In genomic region chr4:128653514-128654420, GRCh38 we compare ENCODE assay signal across 11 cellular contexts.
DNase-seq lines count a peak whose midpoint lies in the region; ATAC-seq and TF ChIP-seq lines count a peak whose summit lies in the region.
"Had no signal": no experiment of that assay in that cellular context is flagged by ENCODE, and none has a peak within 500 bp of the region (broad histone marks: within the 10 kb centered on the region; RNA-seq: fewer than 3 reads in every experiment).

No MANE protein-coding gene starts in this region.

- H3K36me3 ChIP-seq in gastroesophageal sphincter: no peaks in the 10 kb centered on the region

- TF ChIP-seq POLR2A in gastroesophageal sphincter (IDR thresholded peaks at IDR 0.05): no peak

- no peaks in the 10 kb centered on the region for H3K27me3 ChIP-seq in gastroesophageal sphincter

- peak overlapping the region; percentile 45 to 77 (median 60) for H3K27ac ChIP-seq in gastroesophageal sphincter
- H3K27ac ChIP-seq: HL-60 had no signal

- ATAC-seq in gastroesophageal sphincter: peak; percentile 86

- WGBS in gastroesophageal sphincter (ENCODE audit: low coverage in 1 of 2), 2 donors: 20 to 33% methylated on average over 4 to 8 of the region's 9 CpGs

- H3K4me1 ChIP-seq in gastroesophageal sphincter: peaks cover 0 to 39% (median 6%) of the 10 kb centered on the region in 3 donors

- TF ChIP-seq CTCF in gastroesophageal sphincter (IDR thresholded peaks at IDR 0.05): no peak

- TF ChIP-seq EP300 in gastroesophageal sphincter (IDR thresholded peaks at IDR 0.05): no peak

- peaks cover 0 to 11% (median 0%) of the 10 kb centered on the region in 3 donors for H3K9me3 ChIP-seq in gastroesophageal sphincter

- peak overlapping the region; percentile 21 to 33 for H3K4me3 ChIP-seq in gastroesophageal sphincter

- peak; percentile 84 for DNase-seq in Ammon's horn (ENCODE audit: low spot score)
- peak; percentile 26 to 59 for DNase-seq in NCI-H446 (lab: John Stamatoyannopoulos, UW)
- peak in 36 of 56 donors; percentile 1 to 66 (median 25) for DNase-seq in nucleus accumbens (lab: John Stamatoyannopoulos, UW)
- DNase-seq in activated naive CD4-positive, alpha-beta T cell (lab: John Stamatoyannopoulos, UW): no peak
- no peak for DNase-seq in HCEC 1CT
- DNase-seq in GM19240 (ENCODE audit: insufficient read length, low spot score): no peak
- no peak for DNase-seq in middle frontal gyrus (ENCODE audit: extremely low spot score, low spot score)
- DNase-seq: CD8-positive, alpha-beta memory T cell; RPMI8226 had no signal

Comparison
In these comparisons a context has a peak if more than half of its experiments do, and no peak if none do; other contexts are left out.
1. DNase-seq: peak in Ammon's horn (single experiment), NCI-H446 (2 of 2) and nucleus accumbens (36 of 56); none in activated naive CD4-positive, alpha-beta T cell (0 of 4), HCEC 1CT (single experiment), GM19240 (single experiment) and middle frontal gyrus (single experiment).